ENCODE assay signal across 12 cellular contexts in genomic region chr7:98571986-98572385, GRCh38. TPM values are rescaled to one million over a fixed set of nuclear protein-coding genes. Genes with fewer than 3 reads are reported as not detected.
A peak's percentile ranks its signal among the peaks of the same experiment; 100 is the strongest.
DNase-seq lines count a peak whose midpoint lies in the region; TF ChIP-seq lines count a peak whose summit lies in the region.
"Had no signal": no experiment of that assay in that cellular context is flagged by ENCODE, and none has a peak within 500 bp of the region (broad histone marks: within the 10 kb centered on the region; RNA-seq: fewer than 3 reads in every experiment).

No MANE protein-coding gene starts in this region.

- peaks cover 22% of the 10 kb centered on the region for H3K36me3 Mint-ChIP-seq in glutamatergic neuron (ENCODE audit: unreplicated experiment)
- peaks cover 3% of the 10 kb centered on the region for H3K36me3 Mint-ChIP-seq in activated CD4-positive, alpha-beta memory T cell treated with anti-CD3 and anti-CD28 coated beads for 36 hours

- H3K4me3 ChIP-seq in skeletal muscle satellite cell (ENCODE audit: low read length), result no peak overlapping the region
- H3K4me3 ChIP-seq: BLaER1 had no signal

- H3K27ac ChIP-seq in RWPE1, result peak overlapping the region; percentile 14
- H3K27ac ChIP-seq: BLaER1 had no signal

- H3K36me3 ChIP-seq in skeletal muscle satellite cell (ENCODE audit: insufficient read depth, low read length), result no peaks in the 10 kb centered on the region
- H3K36me3 ChIP-seq: BLaER1 had no signal

- peaks cover 9% of the 10 kb centered on the region for H3K27me3 Mint-ChIP-seq in glutamatergic neuron (ENCODE audit: unreplicated experiment)
- H3K27me3 Mint-ChIP-seq in activated CD4-positive, alpha-beta memory T cell treated with anti-CD3 and anti-CD28 coated beads for 36 hours, result no peaks in the 10 kb centered on the region

- peaks cover 29% of the 10 kb centered on the region for H3K4me1 Mint-ChIP-seq in glutamatergic neuron (ENCODE audit: low read depth, unreplicated experiment)
- no peaks in the 10 kb centered on the region for H3K4me1 Mint-ChIP-seq in activated CD4-positive, alpha-beta memory T cell treated with anti-CD3 and anti-CD28 coated beads for 36 hours (ENCODE audit: low read depth)

- H3K27me3 ChIP-seq in skeletal muscle satellite cell (ENCODE audit: control insufficient read depth, insufficient read depth, low read length), result no peaks in the 10 kb centered on the region
- H3K27me3 ChIP-seq: BLaER1 had no signal

- no peak overlapping the region for H3K4me2 ChIP-seq in skeletal muscle satellite cell (ENCODE audit: low read length)
- H3K4me2 ChIP-seq: BLaER1 had no signal

- peak overlapping the region; percentile 58 for H3K9ac ChIP-seq in skeletal muscle satellite cell (ENCODE audit: low read depth, low read length)
- H3K9ac ChIP-seq: BLaER1 had no signal

- no peaks in the 10 kb centered on the region for H3K9me3 ChIP-seq in skeletal muscle satellite cell (replicated peaks; ENCODE audit: low read length)

- peaks cover 31% of the 10 kb centered on the region for H3K9me3 Mint-ChIP-seq in glutamatergic neuron (ENCODE audit: unreplicated experiment)
- peaks cover 16% of the 10 kb centered on the region for H3K9me3 Mint-ChIP-seq in activated CD4-positive, alpha-beta memory T cell treated with anti-CD3 and anti-CD28 coated beads for 36 hours

- DNase-seq in RWPE1 (ENCODE audit: low spot score) (no peak), glutamatergic neuron (no peak), NCI-H2196 treated with DMSO at 0.1 percent for 48 hours (lab: John Stamatoyannopoulos, UW; ENCODE audit: unreplicated experiment) (no peak), NCI-H774 (lab: John Stamatoyannopoulos, UW) (no peak), foreskin melanocyte (no peak)
- DNase-seq in activated CD4-positive, alpha-beta memory T cell treated with anti-CD3 and anti-CD28 coated beads for 36 hours, result no peak
- DNase-seq: AML-193, DMS53 had no signal

- H3K4me1 ChIP-seq in skeletal muscle satellite cell (ENCODE audit: control insufficient read depth, insufficient read depth, low read length), result peaks cover 47% of the 10 kb centered on the region
- H3K4me1 ChIP-seq: BLaER1 had no signal

- CTCF ChIA-PET in RWPE1 (lab: Yijun Ruan, JAX), result no interaction called here
- CTCF ChIA-PET in activated CD4-positive, alpha-beta memory T cell treated with anti-CD3 and anti-CD28 coated beads for 36 hours (lab: Charles Lee), result no interaction called here

- intact Hi-C loops in activated CD4-positive, alpha-beta memory T cell treated with anti-CD3 and anti-CD28 coated beads for 36 hours (cut with micrococcal nuclease), result no loop called here

- peak overlapping the region; percentile 48 for H3K27ac Mint-ChIP-seq in glutamatergic neuron (ENCODE audit: unreplicated experiment)
- no peak overlapping the region for H3K27ac Mint-ChIP-seq in activated CD4-positive, alpha-beta memory T cell treated with anti-CD3 and anti-CD28 coated beads for 36 hours

- H3K4me3 Mint-ChIP-seq in glutamatergic neuron (ENCODE audit: unreplicated experiment), result no peak overlapping the region
- no peak overlapping the region for H3K4me3 Mint-ChIP-seq in activated CD4-positive, alpha-beta memory T cell treated with anti-CD3 and anti-CD28 coated beads for 36 hours

- TF ChIP-seq CTCF in RWPE1 (conservative IDR thresholded peaks at IDR 0.05; ENCODE audit: low read depth) (no peak), glutamatergic neuron (IDR thresholded peaks at IDR 0.05; ENCODE audit: partially characterized antibody, unreplicated experiment) (no peak)

- POLR2A ChIA-PET in RWPE1 (lab: Yijun Ruan, JAX; ENCODE audit: low non-redundant PET), result no interaction called here
- POLR2A ChIA-PET in activated CD4-positive, alpha-beta memory T cell treated with anti-CD3 and anti-CD28 coated beads for 36 hours (lab: Charles Lee), result no interaction called here

RNA-seq across cellular contexts. Expression of gene NPTX2, which starts 45.1 kb away (rescaled TPM):
- total RNA-seq in glutamatergic neuron (ENCODE audit: unreplicated experiment), result 81.2 TPM
- total RNA-seq in skeletal muscle satellite cell (2012; rRNA removed), result 18.0 and 21.0 TPM in 2 replicates
- not detected for total RNA-seq in activated CD4-positive, alpha-beta memory T cell treated with anti-CD3 and anti-CD28 coated beads for 36 hours
- total RNA-seq: H4, HepG2 had no signal

Comparison
In these comparisons a context has a peak if more than half of its experiments do, and no peak if none do; other contexts are left out.
1. RNA of gene NPTX2, which starts 45.1 kb away (total RNA-seq): 81.2 TPM in glutamatergic neuron (single experiment); not detected in activated CD4-positive, alpha-beta memory T cell treated with anti-CD3 and anti-CD28 coated beads for 36 hours; every median in the first group is over 10 times any median in the second.